10 cellular contexts compared by ENCODE assay signal in the genomic region with DNA sequence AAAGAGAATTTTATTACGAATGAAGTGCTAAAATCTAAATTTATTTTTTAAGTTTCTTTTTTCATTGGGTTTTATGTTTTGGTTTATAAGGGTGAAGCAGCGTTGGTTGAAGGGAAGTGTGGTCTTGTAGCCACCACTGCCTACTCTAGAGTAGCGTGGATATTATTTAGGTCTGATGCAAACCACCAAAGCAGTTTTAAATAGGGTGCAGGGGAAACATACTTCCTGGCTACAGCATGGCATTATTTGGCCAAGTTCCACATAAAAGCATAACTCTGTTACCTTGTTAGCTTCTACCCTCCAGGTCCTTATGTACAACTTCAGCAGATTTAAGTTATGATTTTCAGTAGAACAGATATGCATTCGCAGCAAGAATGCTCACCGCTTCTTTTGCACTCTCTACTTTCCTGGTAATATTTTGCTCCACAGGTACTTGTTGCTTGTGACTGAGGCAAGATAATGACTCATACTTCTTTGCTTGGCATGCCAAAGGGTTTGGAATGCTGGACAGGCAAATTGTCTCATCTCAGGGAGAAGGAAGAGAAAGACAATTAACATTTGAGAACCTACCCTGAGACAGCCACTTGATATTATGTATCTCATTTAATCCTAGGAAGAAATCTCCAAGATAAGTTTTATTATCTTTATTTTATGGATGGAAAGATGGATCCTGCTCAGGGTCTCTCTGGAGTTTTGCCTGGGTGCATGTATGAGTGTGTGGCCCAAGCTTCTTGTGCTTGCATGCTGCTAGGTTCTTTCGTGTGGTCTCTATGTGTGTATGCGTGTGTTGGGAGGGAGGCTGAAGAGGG. TPM values are rescaled to one million over a fixed set of nuclear protein-coding genes. Genes with fewer than 3 reads are reported as not detected.
DNase-seq lines count a peak whose midpoint lies in the region; ATAC-seq and TF ChIP-seq lines count a peak whose summit lies in the region.
"Had no signal": no experiment of that assay in that cellular context is flagged by ENCODE, and none has a peak within 500 bp of the region (broad histone marks: within the 10 kb centered on the region; RNA-seq: fewer than 3 reads in every experiment).

No MANE protein-coding gene starts in this region.

- H3K4me3 ChIP-seq in epithelial cell of proximal tubule (ENCODE audit: low read depth, low read length): peak overlapping the region; percentile 8
- no peak overlapping the region for H3K4me3 ChIP-seq in smooth muscle cell

- no peak overlapping the region for H2AFZ ChIP-seq in smooth muscle cell (ENCODE audit: low read depth)

- DNase-seq in GM03348 (ENCODE audit: low spot score) (peak; percentile 35), RPMI8226 (peak; percentile 56), epithelial cell of proximal tubule (ENCODE audit: low read depth) (peak; percentile 67), smooth muscle cell (lab: John Stamatoyannopoulos, UW; ENCODE audit: unreplicated experiment) (no peak), HUDEP-2 (lab: John Stamatoyannopoulos, UW; ENCODE audit: unreplicated experiment in 76 of 76) (no peak), NCI-H146 (lab: John Stamatoyannopoulos, UW) (no peak), NCI-H1436 (lab: John Stamatoyannopoulos, UW) (no peak)
- DNase-seq: NCI-H2171 had no signal

- H3K4me1 ChIP-seq in smooth muscle cell (ENCODE audit: low read depth): peaks cover 15% of the 10 kb centered on the region

- H3K27ac ChIP-seq in smooth muscle cell (ENCODE audit: low read depth): peak overlapping the region; percentile 51

- H3K4me2 ChIP-seq in smooth muscle cell: no peak overlapping the region

- H3K27me3 ChIP-seq in smooth muscle cell (ENCODE audit: low read depth): no peaks in the 10 kb centered on the region

- H3F3A ChIP-seq in smooth muscle cell (ENCODE audit: low read depth): peaks cover 6% of the 10 kb centered on the region

- WGBS in smooth muscle cell (ENCODE audit: low lambda C conversion rate): 93% methylated on average over 7 of the region's 7 CpGs

- TF ChIP-seq CTCF in epithelial cell of proximal tubule (conservative IDR thresholded peaks at IDR 0.05; ENCODE audit: low read depth, low read length) (no peak), smooth muscle cell (IDR thresholded peaks at IDR 0.05; ENCODE audit: borderline replicate concordance, insufficient read depth, poor library complexity, severe bottlenecking) (no peak)

- no peaks in the 10 kb centered on the region for H3K36me3 ChIP-seq in smooth muscle cell (ENCODE audit: low read depth)

- no peak for ATAC-seq in HG02798 (IDR thresholded peaks at IDR 0.05; ENCODE audit: poor library complexity, unreplicated experiment)

- peaks cover 84% of the 10 kb centered on the region for H4K20me1 ChIP-seq in smooth muscle cell (ENCODE audit: low read depth)

- no peaks in the 10 kb centered on the region for H3K9me3 ChIP-seq in smooth muscle cell (replicated peaks; ENCODE audit: low read depth)

- H3K9ac ChIP-seq in smooth muscle cell (ENCODE audit: low read depth): no peak overlapping the region

- peaks cover 100% of the 10 kb centered on the region for H3K79me2 ChIP-seq in smooth muscle cell (ENCODE audit: low read depth)

RNA-seq across cellular contexts. Expression of a gene that starts 5.4 kb away (rescaled TPM):
- 53.4 and 55.7 TPM in 2 replicates for total RNA-seq in epithelial cell of proximal tubule
- total RNA-seq in smooth muscle cell: 53.7 and 60.9 TPM in 2 replicates
- 37.5 and 39.6 TPM in 2 replicates for polyA plus RNA-seq in smooth muscle cell
- polyA plus RNA-seq: neural cell had no signal

Comparison
In these comparisons a context has a peak if more than half of its experiments do, and no peak if none do; other contexts are left out.
1. DNase-seq: peak in GM03348 (single experiment), RPMI8226 (single experiment) and epithelial cell of proximal tubule (single experiment); none in smooth muscle cell (single experiment), HUDEP-2 (0 of 76), NCI-H146 (single experiment) and NCI-H1436 (single experiment).